In the genomic region with DNA sequence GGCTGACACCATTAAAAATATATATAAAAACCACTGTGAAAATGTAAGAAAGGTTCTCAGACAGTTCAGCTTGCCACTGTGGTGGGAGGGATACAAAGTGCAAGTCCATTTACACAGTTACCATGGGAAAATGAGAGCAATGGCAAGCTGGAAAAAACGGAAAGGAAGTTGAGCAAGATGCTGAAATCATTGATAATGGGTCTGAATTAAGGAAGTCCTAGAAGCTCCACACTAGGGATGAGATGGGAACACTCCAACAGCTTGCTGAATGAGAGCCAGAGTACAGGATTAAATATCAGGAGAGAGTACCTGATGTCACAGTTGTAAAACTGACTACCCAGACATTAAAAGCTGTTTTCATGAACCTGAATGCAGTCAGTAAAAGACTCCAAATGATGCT, we compare ENCODE assay signal across 24 cellular contexts.
"Had no signal": no experiment of that assay in that cellular context is flagged by ENCODE, and none has a peak within 500 bp of the region (broad histone marks: within the 10 kb centered on the region; RNA-seq: fewer than 3 reads in every experiment).

No MANE protein-coding gene starts in this region.

- H3K4me3 ChIP-seq: colonic mucosa, mucosa of descending colon, thyroid gland, uterus had no signal

- H3K36me3 ChIP-seq: colonic mucosa, thyroid gland, uterus had no signal

- ATAC-seq: activated CD8-positive, alpha-beta memory T cell treated with anti-CD3 and anti-CD28 coated beads, Interleukin-2, amount 10 ng/mL, durations not matched to agents 7 days and 5 days; activated T-helper 17 cell treated with anti-CD3 and anti-CD28 coated beads, Interleukin-2, amount 50 U/mL, for 72 hours; mucosa of descending colon had no signal

- H3K4me1 ChIP-seq: colonic mucosa, thyroid gland, uterus had no signal

- DNase-seq: activated CD4-positive, alpha-beta memory T cell treated with anti-CD3 and anti-CD28 coated beads, Interleukin-2, amount 10 ng/mL, durations not matched to agents 7 days and 5 days; activated CD4-positive, alpha-beta T cell treated with anti-CD3 and anti-CD28 coated beads for 48 hours; activated CD4-positive, CD25-positive, alpha-beta regulatory T cell; activated CD8-positive, alpha-beta memory T cell treated with anti-CD3 and anti-CD28 coated beads, Interleukin-2, amount 10 ng/mL, durations not matched to agents 7 days and 5 days; activated naive CD4-positive, alpha-beta T cell; activated naive CD8-positive, alpha-beta T cell treated with anti-CD3 and anti-CD28 coated beads, Interleukin-2, amount 10 ng/mL, durations not matched to agents 7 days and 5 days; amygdala; central memory CD4-positive, alpha-beta T cell; colonic mucosa; endodermal cell; head of caudate nucleus; kidney; mesenchymal stem cell; mucosa of descending colon; naive B cell; retina; stimulated activated CD4-positive, alpha-beta T cell treated with anti-CD3 and anti-CD28 coated beads, Interleukin-12 subunit alpha, Interleukin-12 subunit beta, amount 100 ng/mL, for 4 hours; stimulated activated CD4-positive, alpha-beta T cell treated with anti-CD3 and anti-CD28 coated beads, Interleukin-1b, Interleukin-23, amount 100 ng/mL, for 48 hours; stimulated activated CD8-positive, alpha-beta memory T cell treated with anti-CD3 and anti-CD28 coated beads, Interleukin-4, amount 100 ng/mL, for 48 hours; stimulated activated naive CD4-positive, alpha-beta T cell; thyroid gland; uterus had no signal

- H3K27ac ChIP-seq: colonic mucosa, epithelial cell of prostate, thyroid gland, uterus had no signal

- H3K27me3 ChIP-seq: colonic mucosa, thyroid gland, uterus had no signal

- H3K9me3 ChIP-seq: colonic mucosa, mucosa of descending colon, thyroid gland, uterus had no signal
